In genomic region chr6:151436300-151436699, GRCh38 we compare ENCODE assay signal across 1 cellular context.
TF ChIP-seq lines count a peak whose summit lies in the region.

No MANE protein-coding gene starts in this region.

TF ChIP-seq in A549, 52 proteins besides CTCF, POLR2A, EP300 and RAD21 (continued from another document):
- TF ChIP-seq, protein P1, sequence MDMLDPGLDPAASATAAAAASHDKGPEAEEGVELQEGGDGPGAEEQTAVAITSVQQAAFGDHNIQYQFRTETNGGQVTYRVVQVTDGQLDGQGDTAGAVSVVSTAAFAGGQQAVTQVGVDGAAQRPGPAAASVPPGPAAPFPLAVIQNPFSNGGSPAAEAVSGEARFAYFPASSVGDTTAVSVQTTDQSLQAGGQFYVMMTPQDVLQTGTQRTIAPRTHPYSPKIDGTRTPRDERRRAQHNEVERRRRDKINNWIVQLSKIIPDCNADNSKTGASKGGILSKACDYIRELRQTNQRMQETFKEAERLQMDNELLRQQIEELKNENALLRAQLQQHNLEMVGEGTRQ (IDR thresholded peaks at IDR 0.05): no peak
- no peak for TF ChIP-seq FOSL2 (IDR thresholded peaks at IDR 0.05)
- TF ChIP-seq FOSL2 (CRISPR knock-in tag; IDR thresholded peaks at IDR 0.05): no peak
- TF ChIP-seq RCOR1 (IDR thresholded peaks at IDR 0.05; ENCODE audit: low read depth, low read length): no peak
- no peak for TF ChIP-seq KDM1A (IDR thresholded peaks at IDR 0.05; ENCODE audit: low read depth)
- TF ChIP-seq, protein P2, sequence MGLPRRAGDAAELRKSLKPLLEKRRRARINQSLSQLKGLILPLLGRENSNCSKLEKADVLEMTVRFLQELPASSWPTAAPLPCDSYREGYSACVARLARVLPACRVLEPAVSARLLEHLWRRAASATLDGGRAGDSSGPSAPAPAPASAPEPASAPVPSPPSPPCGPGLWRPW (IDR thresholded peaks at IDR 0.05): no peak
TF ChIP-seq in A549: peak in this region for 0.
